Comparison of ENCODE assay signal across 19 cellular contexts in the genomic region with DNA sequence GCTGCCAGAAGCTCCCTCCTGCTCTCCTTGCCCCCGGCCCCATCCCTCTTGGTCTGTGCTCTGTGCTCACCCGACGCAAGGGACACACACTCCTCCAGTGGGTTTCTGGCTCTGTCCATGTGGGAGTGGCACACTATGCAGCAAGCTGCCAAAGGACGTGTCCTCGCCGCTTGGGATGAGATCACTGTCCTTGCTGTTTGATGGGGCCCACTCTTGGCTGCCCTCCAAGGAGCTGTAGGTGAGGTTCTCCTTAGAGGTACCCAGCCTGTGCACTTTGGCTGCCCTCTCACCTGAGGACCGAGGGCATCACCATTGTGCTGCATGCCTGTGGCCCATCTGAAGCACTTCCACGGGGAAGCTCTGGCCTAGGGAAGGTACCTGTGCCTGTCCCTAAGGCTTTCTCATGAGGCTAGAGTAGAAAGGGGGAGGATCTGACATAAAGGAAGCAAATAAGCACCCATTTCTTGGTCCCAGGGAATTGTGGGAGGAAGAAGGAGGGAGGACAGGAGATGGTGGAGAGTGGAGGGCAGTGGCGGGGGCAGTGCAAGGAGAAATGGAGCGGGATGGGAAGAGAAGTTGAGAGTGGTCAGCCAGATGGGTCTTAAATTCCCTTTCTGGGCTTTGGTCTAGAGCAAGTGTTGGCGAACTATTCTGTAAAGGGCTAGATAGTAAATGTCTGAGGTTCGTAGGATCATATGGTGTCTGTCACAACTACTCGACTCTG. TPM values are rescaled to one million over a fixed set of nuclear protein-coding genes. Genes with fewer than 3 reads are reported as not detected.
DNase-seq lines count a peak whose midpoint lies in the region; ATAC-seq, FAIRE-seq and TF ChIP-seq lines count a peak whose summit lies in the region.
"Had no signal": no experiment of that assay in that cellular context is flagged by ENCODE, and none has a peak within 500 bp of the region (broad histone marks: within the 10 kb centered on the region; RNA-seq: fewer than 3 reads in every experiment).

No MANE protein-coding gene starts in this region.

- H3K27me3 Mint-ChIP-seq in astrocyte (ENCODE audit: low read depth, unreplicated experiment) = peaks cover 11% of the 10 kb centered on the region
- H3K27me3 Mint-ChIP-seq: activated CD8-positive, alpha-beta T cell treated with anti-CD3 and anti-CD28 coated beads for 36 hours had no signal

- H3K27me3 ChIP-seq in astrocyte (ENCODE audit: insufficient read depth, low read length) = peaks cover 4% of the 10 kb centered on the region
- H3K27me3 ChIP-seq in suprapubic skin = no peaks in the 10 kb centered on the region

- FAIRE-seq in astrocyte (lab: Jason Lieb, UNC) = no peak
- FAIRE-seq: colon had no signal

- H4K20me1 ChIP-seq in astrocyte (ENCODE audit: insufficient read depth, low read length) = no peaks in the 10 kb centered on the region

- intact Hi-C loops in Right ventricle myocardium superior (cut with DNase I) (loop anchor here (2.0 to 10.0 kb wide), 2 partner anchors 247 to 329 kb away; no protein-coding TSS in a partner anchor), cardiac septum (cut with DNase I) (loop anchor here (2.0 to 5.0 kb wide), 2 partner anchors 104 to 329 kb away; no protein-coding TSS in a partner anchor), left ventricle myocardium superior (cut with micrococcal nuclease) (loop anchor here (2.0 to 10.0 kb wide), 2 partner anchors 107 to 329 kb away; no protein-coding TSS in a partner anchor)

- no peak overlapping the region for H3K9ac ChIP-seq in astrocyte (ENCODE audit: low read length)

- no peaks in the 10 kb centered on the region for H3K36me3 Mint-ChIP-seq in astrocyte (ENCODE audit: low read depth, unreplicated experiment)

- TF ChIP-seq POLR2A in suprapubic skin (IDR thresholded peaks at IDR 0.05) = no peak

- no peak for TF ChIP-seq EP300 in suprapubic skin (IDR thresholded peaks at IDR 0.05)

- peak overlapping the region; percentile 26 for H3K27ac Mint-ChIP-seq in astrocyte (ENCODE audit: unreplicated experiment)
- H3K27ac Mint-ChIP-seq: activated CD8-positive, alpha-beta T cell treated with anti-CD3 and anti-CD28 coated beads for 36 hours had no signal

- no peaks in the 10 kb centered on the region for H3K9me3 Mint-ChIP-seq in astrocyte (ENCODE audit: unreplicated experiment)
- H3K9me3 Mint-ChIP-seq: activated CD8-positive, alpha-beta T cell treated with anti-CD3 and anti-CD28 coated beads for 36 hours; activated T-cell treated with anti-CD3 and anti-CD28 coated beads, Interleukin-2, amount 50 U/mL, for 4 hours had no signal

- no peak overlapping the region for H3K4me3 Mint-ChIP-seq in astrocyte (ENCODE audit: unreplicated experiment)
- H3K4me3 Mint-ChIP-seq: activated CD8-positive, alpha-beta T cell treated with anti-CD3 and anti-CD28 coated beads for 36 hours; activated T-cell treated with anti-CD3 and anti-CD28 coated beads, Interleukin-2, amount 50 U/mL, for 4 hours; nephron had no signal

- DNase-seq in Right ventricle myocardium superior (no peak), cardiac septum (ENCODE audit: low spot score) (no peak), astrocyte (ENCODE audit: low read depth) (no peak), left ventricle myocardium superior (peak; percentile 42), suprapubic skin (ENCODE audit: low spot score in 2 of 2) (no peak), NCI-H2227 (lab: John Stamatoyannopoulos, UW; ENCODE audit: unreplicated experiment) (no peak), NAMALWA (ENCODE audit: low spot score) (no peak), coronary artery (ENCODE audit: low spot score) (no peak)
- DNase-seq: activated CD8-positive, alpha-beta T cell treated with anti-CD3 and anti-CD28 coated beads for 36 hours; activated naive CD4-positive, alpha-beta T cell treated with anti-CD3 and anti-CD28 coated beads, Interleukin-2, amount 50 U/mL, for 16 hours; activated T-cell treated with anti-CD3 and anti-CD28 coated beads, Interleukin-2, amount 50 U/mL, for 4 hours; C1 segment of cervical spinal cord; GOT3; NCI-H187; stimulated activated CD8-positive, alpha-beta memory T cell treated with anti-CD3 and anti-CD28 coated beads, Interleukin-4, amount 100 ng/mL, for 48 hours; T-helper 1 cell; WERI-Rb-1 had no signal

- no peak overlapping the region for H3K27ac ChIP-seq in astrocyte (ENCODE audit: low read depth, low read length)
- peak overlapping the region; percentile 75 for H3K27ac ChIP-seq in suprapubic skin
- H3K27ac ChIP-seq in coronary artery = no peak overlapping the region
- H3K27ac ChIP-seq: WERI-Rb-1 had no signal

- H3K9me3 ChIP-seq in astrocyte (ENCODE audit: insufficient read depth, low read depth, low read length) (no peaks in the 10 kb centered on the region), suprapubic skin (no peaks in the 10 kb centered on the region)

- H3K36me3 ChIP-seq in astrocyte (ENCODE audit: insufficient read depth, low read length) (no peaks in the 10 kb centered on the region), suprapubic skin (no peaks in the 10 kb centered on the region)
- H3K36me3 ChIP-seq: WERI-Rb-1 had no signal

- H3K4me2 ChIP-seq in astrocyte (ENCODE audit: low read length) = no peak overlapping the region

- ATAC-seq in Right ventricle myocardium superior (ENCODE audit: poor library complexity) = peak; percentile 29
- peak; percentile 44 for ATAC-seq in left ventricle myocardium superior
- ATAC-seq: activated CD8-positive, alpha-beta T cell treated with anti-CD3 and anti-CD28 coated beads for 36 hours; activated T-cell treated with anti-CD3 and anti-CD28 coated beads, Interleukin-2, amount 50 U/mL, for 4 hours had no signal

- H2AFZ ChIP-seq in astrocyte (ENCODE audit: low read depth, low read length) = no peak overlapping the region

- peaks cover 6% of the 10 kb centered on the region for H3K4me1 ChIP-seq in astrocyte (ENCODE audit: insufficient read depth, low read length)
- H3K4me1 ChIP-seq in suprapubic skin = peaks cover 34% of the 10 kb centered on the region

- H3K4me1 Mint-ChIP-seq in astrocyte (ENCODE audit: low read depth, unreplicated experiment) = peaks cover 11% of the 10 kb centered on the region

- 78% methylated on average over 13 of the region's 13 CpGs for WGBS in suprapubic skin

- H3K4me3 ChIP-seq in astrocyte (ENCODE audit: insufficient read depth, low read depth, low read length) (no peak overlapping the region), suprapubic skin (no peak overlapping the region), coronary artery (no peak overlapping the region)

- no peaks in the 10 kb centered on the region for H3K79me2 ChIP-seq in astrocyte (ENCODE audit: insufficient read depth, low read length)

- no peak for TF ChIP-seq CTCF in astrocyte (IDR thresholded peaks at IDR 0.05; ENCODE audit: insufficient read depth, low read depth, low read length)
- TF ChIP-seq CTCF in suprapubic skin (IDR thresholded peaks at IDR 0.05) = no peak
- TF ChIP-seq CTCF in coronary artery (IDR thresholded peaks at IDR 0.05) = no peak

RNA-seq across cellular contexts. Expression of gene AMPD3, which starts 47.2 kb away (rescaled TPM):
- total RNA-seq in Right ventricle myocardium superior = 2.6 TPM
- total RNA-seq in cardiac septum = 3.4 TPM
- 4.3 and 5.6 TPM in 2 replicates for total RNA-seq in astrocyte
- total RNA-seq in left ventricle myocardium superior = 3.7 TPM
- total RNA-seq in suprapubic skin = 10 to 100 TPM; 23.5 to 51.7 (median 27.4) TPM
